8 cellular contexts compared by ENCODE assay signal in the genomic region with DNA sequence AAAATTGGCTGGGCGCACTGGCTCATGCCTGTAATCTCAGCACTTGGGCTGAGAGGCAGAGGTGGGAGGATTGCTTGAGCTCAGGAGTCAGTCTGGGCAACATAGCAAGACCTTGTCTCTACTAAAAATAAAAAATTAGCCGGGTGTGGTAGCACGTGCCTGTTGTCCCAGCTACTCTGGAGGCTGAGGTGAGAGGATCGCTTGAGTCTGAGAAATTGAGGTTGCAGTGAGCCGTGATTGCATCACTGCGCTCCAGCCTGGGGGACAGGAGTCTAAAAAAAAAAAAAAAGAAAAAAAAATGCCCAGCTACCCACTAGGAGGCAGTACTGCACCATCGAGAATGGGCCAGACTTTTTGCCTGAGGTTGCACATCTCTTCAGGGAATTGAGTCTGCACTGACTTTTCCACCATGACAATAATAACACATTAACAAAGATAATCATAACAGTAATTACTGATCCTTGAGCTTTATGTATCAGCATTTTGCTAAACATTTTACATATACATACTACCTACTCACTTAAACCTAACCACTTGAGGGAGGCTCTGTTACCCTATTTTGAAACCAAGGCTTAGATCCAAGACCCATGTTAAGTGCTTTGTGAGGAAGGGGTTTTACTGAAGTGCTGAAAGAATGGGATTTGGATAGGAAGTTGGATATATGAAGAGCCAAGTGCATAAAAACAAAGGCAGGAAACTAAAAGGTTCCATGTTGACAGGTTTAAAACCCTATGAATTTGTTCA. TPM values are rescaled to one million over a fixed set of nuclear protein-coding genes. Genes with fewer than 3 reads are reported as not detected.
DNase-seq lines count a peak whose midpoint lies in the region; ATAC-seq and TF ChIP-seq lines count a peak whose summit lies in the region.

No MANE protein-coding gene starts in this region.

- no peaks in the 10 kb centered on the region for H3K27me3 ChIP-seq in upper lobe of left lung

- H3K36me3 Mint-ChIP-seq in activated CD4-positive, alpha-beta T cell treated with anti-CD3 and anti-CD28 coated beads, Interleukin-2, amount 10 ng/mL, durations not matched to agents 7 days and 5 days (ENCODE audit: low read depth): peaks cover 35% of the 10 kb centered on the region

- POLR2A ChIA-PET in activated CD4-positive, alpha-beta T cell treated with anti-CD3 and anti-CD28 coated beads, Interleukin-2, amount 10 ng/mL, durations not matched to agents 7 days and 5 days (lab: Charles Lee): no interaction called here

- no peak overlapping the region for H3K27ac Mint-ChIP-seq in activated CD4-positive, alpha-beta T cell treated with anti-CD3 and anti-CD28 coated beads, Interleukin-2, amount 10 ng/mL, durations not matched to agents 7 days and 5 days

- H3K27ac ChIP-seq in upper lobe of left lung: peak overlapping the region in 2 of 4 donors; percentile 1 to 34

- H3K4me1 ChIP-seq in upper lobe of left lung: peaks cover 9 to 38% (median 20%) of the 10 kb centered on the region in 4 donors

- peaks cover 24% of the 10 kb centered on the region for H3K4me1 Mint-ChIP-seq in activated CD4-positive, alpha-beta T cell treated with anti-CD3 and anti-CD28 coated beads, Interleukin-2, amount 10 ng/mL, durations not matched to agents 7 days and 5 days

- H3K9me3 Mint-ChIP-seq in activated CD4-positive, alpha-beta T cell treated with anti-CD3 and anti-CD28 coated beads, Interleukin-2, amount 10 ng/mL, durations not matched to agents 7 days and 5 days: no peaks in the 10 kb centered on the region

- TF ChIP-seq CTCF in epithelial cell of esophagus (IDR thresholded peaks at IDR 0.05; ENCODE audit: insufficient read depth, low read depth, low read length, missing control alignments) (peak; percentile 77), upper lobe of left lung (IDR thresholded peaks at IDR 0.05) (peak; percentile 39 to 61 (median 50))

- DNase-seq in activated CD8-positive, alpha-beta memory T cell treated with anti-CD3 and anti-CD28 coated beads for 24 hours: peak; percentile 68
- no peak for DNase-seq in activated CD8-positive, alpha-beta memory T cell treated with anti-CD3 and anti-CD28 coated beads, Interleukin-2, amount 50 U/mL, for 48 hours
- DNase-seq in NCI-H2029 (lab: John Stamatoyannopoulos, UW): peak; percentile 26
- peak; percentile 47 for DNase-seq in activated CD4-positive, alpha-beta T cell treated with anti-CD3 and anti-CD28 coated beads, Interleukin-2, amount 10 ng/mL, durations not matched to agents 7 days and 5 days
- DNase-seq in epithelial cell of esophagus (ENCODE audit: low read depth): peak; percentile 74
- DNase-seq in myocyte (ENCODE audit: low read depth): peak; percentile 71
- DNase-seq in upper lobe of left lung: peak in 1 of 2 donors; percentile 49

- H3K4me3 ChIP-seq in epithelial cell of esophagus (ENCODE audit: low read length): no peak overlapping the region
- no peak overlapping the region for H3K4me3 ChIP-seq in upper lobe of left lung

- peaks cover 0 to 44% (median 14%) of the 10 kb centered on the region in 4 donors for H3K36me3 ChIP-seq in upper lobe of left lung

- ATAC-seq in upper lobe of left lung (ENCODE audit: low FRiP score in 2 of 2): peak; percentile 64 to 85
- no peak for ATAC-seq in GM19467 (IDR thresholded peaks at IDR 0.05; ENCODE audit: unreplicated experiment)

- 52 to 58% methylated on average over 7 of the region's 7 CpGs for WGBS in upper lobe of left lung, 2 donors

- H3K4me3 Mint-ChIP-seq in activated CD4-positive, alpha-beta T cell treated with anti-CD3 and anti-CD28 coated beads, Interleukin-2, amount 10 ng/mL, durations not matched to agents 7 days and 5 days: no peak overlapping the region

- no peaks in the 10 kb centered on the region for H3K27me3 Mint-ChIP-seq in activated CD4-positive, alpha-beta T cell treated with anti-CD3 and anti-CD28 coated beads, Interleukin-2, amount 10 ng/mL, durations not matched to agents 7 days and 5 days

- no peak for TF ChIP-seq POLR2A in upper lobe of left lung (IDR thresholded peaks at IDR 0.05)

- H3K9me3 ChIP-seq in upper lobe of left lung: no peaks in the 10 kb centered on the region

- TF ChIP-seq EP300 in upper lobe of left lung (IDR thresholded peaks at IDR 0.05): no peak

- CTCF ChIA-PET in activated CD4-positive, alpha-beta T cell treated with anti-CD3 and anti-CD28 coated beads, Interleukin-2, amount 10 ng/mL, durations not matched to agents 7 days and 5 days (lab: Charles Lee): interaction anchor here (0.6 to 2.6 kb wide), 46 partner anchors 9 to 1285 kb away, joined by 3 to 31 read pairs (median 4); a partner anchor contains a TSS

RNA-seq across cellular contexts. Expression of a gene that starts 21.0 kb away (rescaled TPM):
- total RNA-seq in activated CD4-positive, alpha-beta T cell treated with anti-CD3 and anti-CD28 coated beads, Interleukin-2, amount 10 ng/mL, durations not matched to agents 7 days and 5 days: 100 to 1,000 TPM; 394 to 441 TPM
- total RNA-seq in myocyte (99.5 and 155 TPM in 2 replicates), upper lobe of left lung (100 to 1,000 TPM in 5 of 6 donors, 10 to 100 TPM in 1; 61.5 to 220 (median 167) TPM)
- 181 TPM for polyA plus RNA-seq in myocyte (2012)
